Comparison of ENCODE assay signal across 8 cellular contexts in genomic region chr4:40621592-40622512, GRCh38. TPM values are rescaled to one million over a fixed set of nuclear protein-coding genes. Genes with fewer than 3 reads are reported as not detected.
DNase-seq lines count a peak whose midpoint lies in the region; ATAC-seq, FAIRE-seq and TF ChIP-seq lines count a peak whose summit lies in the region.

No MANE protein-coding gene starts in this region.

- no peak overlapping the region for H2BK120ac ChIP-seq in mesenchymal stem cell (ENCODE audit: low read depth, low read length)

- no peak overlapping the region for H2AK5ac ChIP-seq in mesenchymal stem cell (ENCODE audit: low read length, severe bottlenecking)

- peaks cover 4% of the 10 kb centered on the region for H3K79me1 ChIP-seq in mesenchymal stem cell (replicated peaks; ENCODE audit: low read length, poor library complexity, severe bottlenecking)

- DNase-seq in COLO668 (lab: John Stamatoyannopoulos, UW; ENCODE audit: unreplicated experiment) (peak; percentile 9), NOMO-1 treated with dmso at 0.1 percent for 144 hours (lab: John Stamatoyannopoulos, UW; ENCODE audit: unreplicated experiment) (peak; percentile 96), bronchial epithelial cell (ENCODE audit: low read depth) (peak; percentile 99), mesenchymal stem cell (peak; percentile 98), NCI-H748 (lab: John Stamatoyannopoulos, UW; ENCODE audit: unreplicated experiment) (no peak), NCI-H2171 treated with DMSO at 0.1 percent for 48 hours (lab: John Stamatoyannopoulos, UW) (no peak)

- peak overlapping the region; percentile 89 for H4K91ac ChIP-seq in mesenchymal stem cell (ENCODE audit: low read length)

- H3K36me3 ChIP-seq in bronchial epithelial cell (ENCODE audit: control insufficient read depth, insufficient read depth, low read length), result peaks cover 1% of the 10 kb centered on the region
- no peaks in the 10 kb centered on the region for H3K36me3 ChIP-seq in mesenchymal stem cell (ENCODE audit: control insufficient read depth in 1 of 2, insufficient read depth in 2 of 2, low read depth in 1 of 2, low read length in 2 of 2)

- WGBS in mesenchymal stem cell, result 52% methylated on average over 13 of the region's 13 CpGs

- no peak overlapping the region for H2BK15ac ChIP-seq in mesenchymal stem cell (ENCODE audit: low read depth, poor library complexity, severe bottlenecking)

- H3K14ac ChIP-seq in mesenchymal stem cell (ENCODE audit: low read length in 2 of 2), result no peak overlapping the region

- peaks cover 3% of the 10 kb centered on the region for H3K4me1 ChIP-seq in mesenchymal stem cell (ENCODE audit: control insufficient read depth, insufficient read depth, low read depth, low read length)

- no peak overlapping the region for H2AFZ ChIP-seq in mesenchymal stem cell (ENCODE audit: low read depth, low read length)

- H3K4ac ChIP-seq in mesenchymal stem cell (ENCODE audit: low read depth in 1 of 2, low read length in 2 of 2), result peak overlapping the region in 1 of 2 experiments; percentile 19

- no peak for TF ChIP-seq CTCF in bronchial epithelial cell (IDR thresholded peaks at IDR 0.05; ENCODE audit: insufficient read depth, low read length, severe bottlenecking)

- peak overlapping the region; percentile 51 for H3K9ac ChIP-seq in mesenchymal stem cell (ENCODE audit: low read length)

- H3K27me3 ChIP-seq in bronchial epithelial cell (ENCODE audit: control insufficient read depth, insufficient read depth, low read length), result no peaks in the 10 kb centered on the region
- H3K27me3 ChIP-seq in mesenchymal stem cell (ENCODE audit: control insufficient read depth in 1 of 2, insufficient read depth in 1 of 2, low read length in 2 of 2), result no peaks in the 10 kb centered on the region

- no peak overlapping the region for H3K23ac ChIP-seq in mesenchymal stem cell (ENCODE audit: low read length in 2 of 2)

- H3K18ac ChIP-seq in mesenchymal stem cell (ENCODE audit: low read depth in 1 of 2, low read length in 2 of 2), result peak overlapping the region; percentile 50 to 62

- ATAC-seq in GM19035 (IDR thresholded peaks at IDR 0.05; ENCODE audit: unreplicated experiment) (peak; percentile 49), HG03175 (IDR thresholded peaks at IDR 0.05; ENCODE audit: unreplicated experiment) (peak; percentile 66)

- H4K8ac ChIP-seq in mesenchymal stem cell (ENCODE audit: low read length), result peak overlapping the region; percentile 40

- peak overlapping the region; percentile 3 for H3K27ac ChIP-seq in mesenchymal stem cell (ENCODE audit: low read length, poor library complexity, severe bottlenecking)

- H2BK5ac ChIP-seq in mesenchymal stem cell (ENCODE audit: low read depth, low read length, poor library complexity, severe bottlenecking), result no peak overlapping the region

- H3K9me3 ChIP-seq in mesenchymal stem cell (ENCODE audit: control insufficient read depth, low read length), result no peaks in the 10 kb centered on the region

- peak; percentile 99 for FAIRE-seq in bronchial epithelial cell (lab: Jason Lieb, UNC)

- peak overlapping the region; percentile 2 to 46 for H2BK12ac ChIP-seq in mesenchymal stem cell (ENCODE audit: low read length in 2 of 2)

- H3K4me3 ChIP-seq in bronchial epithelial cell (ENCODE audit: low read depth, low read length) (no peak overlapping the region), mesenchymal stem cell (ENCODE audit: insufficient read depth in 1 of 2, low read depth in 1 of 2, low read length in 2 of 2) (no peak overlapping the region)

- H3K4me2 ChIP-seq in mesenchymal stem cell (ENCODE audit: low read length, poor library complexity, severe bottlenecking), result no peak overlapping the region

RNA-seq across cellular contexts. Expression of gene RBM47, which starts 7.8 kb away (rescaled TPM):
- total RNA-seq in bronchial epithelial cell, result 35.0 and 42.9 TPM in 2 replicates
- 3.9 TPM for polyA plus RNA-seq in mesenchymal stem cell (2013, experiment 1 of 2)
- polyA plus RNA-seq in mesenchymal stem cell (2013, experiment 2 of 2), result 3.8 TPM

Comparison
In these comparisons a context has a peak if more than half of its experiments do, and no peak if none do; other contexts are left out.
1. DNase-seq: peak in COLO668 (single experiment), NOMO-1 treated with dmso at 0.1 percent for 144 hours (single experiment), bronchial epithelial cell (single experiment) and mesenchymal stem cell (single experiment); none in NCI-H748 (single experiment) and NCI-H2171 treated with DMSO at 0.1 percent for 48 hours (single experiment).